ENCODE assay signal across 27 cellular contexts in the genomic region with DNA sequence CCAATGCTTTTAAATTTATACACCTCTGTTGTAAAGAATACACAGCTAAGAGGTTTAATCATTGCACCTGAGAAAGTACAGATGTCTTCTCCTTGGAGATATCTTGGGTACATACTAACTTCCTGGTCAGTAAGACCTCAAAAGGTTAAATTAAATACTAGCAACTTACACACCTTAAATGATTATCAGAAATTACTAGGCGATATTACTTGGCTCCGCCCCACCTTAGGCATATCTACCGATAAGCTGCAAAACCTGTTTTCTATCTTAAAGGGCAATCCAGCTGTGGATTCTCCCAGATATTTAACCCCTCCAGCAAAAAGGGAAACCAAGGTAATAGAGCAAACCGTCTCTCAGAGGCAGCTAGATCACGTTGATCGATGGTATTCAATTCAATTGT.
"Had no signal": no experiment of that assay in that cellular context is flagged by ENCODE, and none has a peak within 500 bp of the region (broad histone marks: within the 10 kb centered on the region; RNA-seq: fewer than 3 reads in every experiment).

No MANE protein-coding gene starts in this region.

- H3K4me3 Mint-ChIP-seq: activated CD4-positive, alpha-beta memory T cell treated with anti-CD3 and anti-CD28 coated beads, Interleukin-2, amount 10 ng/mL, durations not matched to agents 7 days and 5 days; activated CD4-positive, alpha-beta T cell treated with anti-CD3 and anti-CD28 coated beads, Interleukin-2, amount 10 ng/mL, durations not matched to agents 7 days and 5 days; activated naive CD4-positive, alpha-beta T cell treated with anti-CD3 and anti-CD28 coated beads, Interleukin-2, amount 10 ng/mL, durations not matched to agents 7 days and 5 days; activated naive CD8-positive, alpha-beta T cell treated with anti-CD3 and anti-CD28 coated beads, Interleukin-2, amount 10 ng/mL, durations not matched to agents 7 days and 5 days; activated T-cell treated with anti-CD3 and anti-CD28 coated beads, Interleukin-2, amount 50 U/mL, for 24 hours; activated T-cell treated with anti-CD3 and anti-CD28 coated beads, Interleukin-2, amount 50 U/mL, for 72 hours; effector memory CD8-positive, alpha-beta T cell; WTC11 had no signal

- H3K4me1 Mint-ChIP-seq: activated CD4-positive, alpha-beta memory T cell treated with anti-CD3 and anti-CD28 coated beads, Interleukin-2, amount 10 ng/mL, durations not matched to agents 7 days and 5 days; activated CD4-positive, alpha-beta T cell treated with anti-CD3 and anti-CD28 coated beads, Interleukin-2, amount 10 ng/mL, durations not matched to agents 7 days and 5 days; activated naive CD4-positive, alpha-beta T cell treated with anti-CD3 and anti-CD28 coated beads, Interleukin-2, amount 10 ng/mL, durations not matched to agents 7 days and 5 days; activated naive CD8-positive, alpha-beta T cell treated with anti-CD3 and anti-CD28 coated beads, Interleukin-2, amount 10 ng/mL, durations not matched to agents 7 days and 5 days had no signal

- H3K4me3 ChIP-seq: ascending aorta, esophagus muscularis mucosa, gastroesophageal sphincter had no signal

- H3K9me3 Mint-ChIP-seq: activated CD4-positive, alpha-beta memory T cell treated with anti-CD3 and anti-CD28 coated beads, Interleukin-2, amount 10 ng/mL, durations not matched to agents 7 days and 5 days; activated CD4-positive, alpha-beta T cell treated with anti-CD3 and anti-CD28 coated beads, Interleukin-2, amount 10 ng/mL, durations not matched to agents 7 days and 5 days; activated naive CD4-positive, alpha-beta T cell treated with anti-CD3 and anti-CD28 coated beads, Interleukin-2, amount 50 U/mL, for 72 hours; activated naive CD8-positive, alpha-beta T cell treated with anti-CD3 and anti-CD28 coated beads, Interleukin-2, amount 10 ng/mL, durations not matched to agents 7 days and 5 days had no signal

- H3K27me3 ChIP-seq: ascending aorta, brain microvascular endothelial cell, esophagus muscularis mucosa, foreskin keratinocyte, gastroesophageal sphincter had no signal

- H3K27me3 Mint-ChIP-seq: activated CD4-positive, alpha-beta memory T cell treated with anti-CD3 and anti-CD28 coated beads, Interleukin-2, amount 10 ng/mL, durations not matched to agents 7 days and 5 days; activated CD4-positive, alpha-beta T cell treated with anti-CD3 and anti-CD28 coated beads, Interleukin-2, amount 10 ng/mL, durations not matched to agents 7 days and 5 days; activated naive CD4-positive, alpha-beta T cell treated with anti-CD3 and anti-CD28 coated beads, Interleukin-2, amount 10 ng/mL, durations not matched to agents 7 days and 5 days; activated naive CD8-positive, alpha-beta T cell treated with anti-CD3 and anti-CD28 coated beads, Interleukin-2, amount 10 ng/mL, durations not matched to agents 7 days and 5 days; effector memory CD8-positive, alpha-beta T cell had no signal

- H3K27ac Mint-ChIP-seq: activated CD4-positive, alpha-beta memory T cell treated with anti-CD3 and anti-CD28 coated beads, Interleukin-2, amount 10 ng/mL, durations not matched to agents 7 days and 5 days; activated CD4-positive, alpha-beta T cell treated with anti-CD3 and anti-CD28 coated beads, Interleukin-2, amount 10 ng/mL, durations not matched to agents 7 days and 5 days; activated naive CD4-positive, alpha-beta T cell treated with anti-CD3 and anti-CD28 coated beads, Interleukin-2, amount 10 ng/mL, durations not matched to agents 7 days and 5 days; activated naive CD4-positive, alpha-beta T cell treated with anti-CD3 and anti-CD28 coated beads, Interleukin-2, amount 50 U/mL, for 72 hours; activated naive CD8-positive, alpha-beta T cell treated with anti-CD3 and anti-CD28 coated beads, Interleukin-2, amount 10 ng/mL, durations not matched to agents 7 days and 5 days; activated T-cell treated with anti-CD3 and anti-CD28 coated beads, Interleukin-2, amount 50 U/mL, for 24 hours; activated T-cell treated with anti-CD3 and anti-CD28 coated beads, Interleukin-2, amount 50 U/mL, for 72 hours; effector memory CD8-positive, alpha-beta T cell had no signal

- ATAC-seq: activated naive CD4-positive, alpha-beta T cell treated with anti-CD3 and anti-CD28 coated beads, Interleukin-2, amount 50 U/mL, for 72 hours; activated T-cell treated with anti-CD3 and anti-CD28 coated beads, Interleukin-2, amount 50 U/mL, for 72 hours; effector memory CD8-positive, alpha-beta T cell; foreskin keratinocyte; gastroesophageal sphincter had no signal

- H3K36me3 ChIP-seq: ascending aorta, brain microvascular endothelial cell, esophagus muscularis mucosa, gastroesophageal sphincter had no signal

- H3K36me3 Mint-ChIP-seq: activated naive CD4-positive, alpha-beta T cell treated with anti-CD3 and anti-CD28 coated beads, Interleukin-2, amount 10 ng/mL, durations not matched to agents 7 days and 5 days; activated naive CD4-positive, alpha-beta T cell treated with anti-CD3 and anti-CD28 coated beads, Interleukin-2, amount 50 U/mL, for 72 hours; activated naive CD8-positive, alpha-beta T cell treated with anti-CD3 and anti-CD28 coated beads, Interleukin-2, amount 10 ng/mL, durations not matched to agents 7 days and 5 days had no signal

- H3K4me1 ChIP-seq: ascending aorta, esophagus muscularis mucosa, foreskin keratinocyte, gastroesophageal sphincter had no signal

- H3K27ac ChIP-seq: ascending aorta, brain microvascular endothelial cell, esophagus muscularis mucosa, foreskin keratinocyte, gastroesophageal sphincter had no signal

- H3K9me3 ChIP-seq: ascending aorta, esophagus muscularis mucosa, gastroesophageal sphincter had no signal

- DNase-seq: activated CD4-positive, alpha-beta memory T cell treated with anti-CD3 and anti-CD28 coated beads, Interleukin-2, amount 10 ng/mL, durations not matched to agents 7 days and 5 days; activated CD4-positive, alpha-beta T cell treated with anti-CD3 and anti-CD28 coated beads for 1 hour; activated CD4-positive, alpha-beta T cell treated with anti-CD3 and anti-CD28 coated beads for 4 hours; activated CD4-positive, alpha-beta T cell treated with anti-CD3 and anti-CD28 coated beads, Interleukin-2, amount 10 ng/mL, durations not matched to agents 7 days and 5 days; activated CD4-positive, alpha-beta T cell treated with anti-CD3 and anti-CD28 coated beads, Interleukin-2, amount 50 U/mL, for 4 hours; activated CD8-positive, alpha-beta memory T cell treated with anti-CD3 and anti-CD28 coated beads, Interleukin-2, amount 50 U/mL, for 48 hours; activated gamma-delta T cell; activated naive CD4-positive, alpha-beta T cell; activated naive CD4-positive, alpha-beta T cell treated with anti-CD3 and anti-CD28 coated beads, Interleukin-2, amount 10 ng/mL, durations not matched to agents 7 days and 5 days; activated naive CD8-positive, alpha-beta T cell treated with anti-CD3 and anti-CD28 coated beads, Interleukin-2, amount 10 ng/mL, durations not matched to agents 7 days and 5 days; activated T-cell treated with anti-CD3 and anti-CD28 coated beads for 4 hours; activated T-cell treated with anti-CD3 and anti-CD28 coated beads, Interleukin-2, amount 50 U/mL, for 24 hours; activated T-cell treated with anti-CD3 and anti-CD28 coated beads, Interleukin-2, amount 50 U/mL, for 72 hours; brain microvascular endothelial cell; caudate nucleus; cortex of kidney; dermis blood vessel endothelial cell; effector CD4-positive, alpha-beta T cell; effector memory CD8-positive, alpha-beta T cell; erythroblast; foreskin keratinocyte; T-helper 2 cell had no signal
